18 cellular contexts compared by ENCODE assay signal in genomic region chr10:86553213-86553612, GRCh38.
"Had no signal": no experiment of that assay in that cellular context is flagged by ENCODE, and none has a peak within 500 bp of the region (broad histone marks: within the 10 kb centered on the region; RNA-seq: fewer than 3 reads in every experiment).

No MANE protein-coding gene starts in this region.

- H2AFZ ChIP-seq: hepatocyte had no signal

- H3K27ac Mint-ChIP-seq: endodermal cell had no signal

- ATAC-seq: foreskin keratinocyte, left colon had no signal

- FAIRE-seq: endothelial cell of umbilical vein had no signal

- H3K4me3 Mint-ChIP-seq: endodermal cell, naive B cell had no signal

- H3K36me3 ChIP-seq: right atrium auricular region, sigmoid colon, tibial artery, upper lobe of left lung, uterus had no signal

- H3K27me3 ChIP-seq: hepatocyte, right atrium auricular region, sigmoid colon, upper lobe of left lung, uterus had no signal

- H3K4me1 Mint-ChIP-seq: endodermal cell had no signal

- H3K4me1 ChIP-seq: foreskin keratinocyte, right atrium auricular region, sigmoid colon, upper lobe of left lung, uterus had no signal

- H3K27ac ChIP-seq: coronary artery, foreskin keratinocyte, hepatocyte, right atrium auricular region, sigmoid colon, skin epidermis, tibial artery, upper lobe of left lung, uterus had no signal

- H3K79me2 ChIP-seq: hepatocyte had no signal

- H3K9me3 ChIP-seq: right atrium auricular region, sigmoid colon, tibial artery, upper lobe of left lung, uterus had no signal

- H3K9me3 Mint-ChIP-seq: endodermal cell had no signal

- H3K4me3 ChIP-seq: coronary artery, hepatocyte, right atrium auricular region, sigmoid colon, skin epidermis, tibial artery, upper lobe of left lung, uterus had no signal

- H3K4me2 ChIP-seq: hepatocyte had no signal

- DNase-seq: effector CD4-positive, alpha-beta T cell; endodermal cell; erythroblast; foreskin keratinocyte; head of caudate nucleus; left colon; naive B cell; sigmoid colon; stimulated activated CD4-positive, alpha-beta T cell treated with anti-CD3 and anti-CD28 coated beads, Interleukin-12 subunit alpha, Interleukin-12 subunit beta, amount 100 ng/mL, for 4 hours; stimulated activated naive CD4-positive, alpha-beta T cell treated with Interleukin-2 at 50 U/mL for 16 hours; tibial artery; upper lobe of left lung; uterus had no signal
